In the genomic region with DNA sequence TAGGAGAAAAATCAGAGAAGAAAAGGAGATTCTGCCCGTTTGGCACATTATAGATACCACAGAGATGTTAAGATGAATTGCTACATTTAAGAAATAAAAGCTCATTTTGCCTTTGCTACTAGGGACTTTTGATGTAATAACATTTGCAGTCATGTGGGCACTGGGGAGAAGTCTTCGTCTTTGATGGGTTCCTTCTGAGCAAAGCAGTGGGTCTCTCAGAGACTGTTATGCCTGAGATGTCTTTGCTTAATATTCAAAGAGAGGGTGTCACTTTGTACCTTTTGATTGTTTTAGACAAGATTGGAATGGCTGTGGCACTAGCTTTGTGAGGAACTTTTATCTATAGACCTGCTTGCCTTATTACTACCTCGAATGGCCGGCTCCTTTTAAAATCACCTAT, we compare ENCODE assay signal across 1 cellular context.
TF ChIP-seq lines count a peak whose summit lies in the region.

No MANE protein-coding gene starts in this region.

TF ChIP-seq in GM12878, 131 proteins besides CTCF, POLR2A, EP300 and RAD21:
- TF ChIP-seq HDGF (IDR thresholded peaks at IDR 0.05) (no peak), SKIL (IDR thresholded peaks at IDR 0.05; ENCODE audit: low read depth, poor library complexity, severe bottlenecking) (no peak), NFYA (IDR thresholded peaks at IDR 0.05; ENCODE audit: borderline replicate concordance, low read depth, low read length) (no peak), ZBED1 (IDR thresholded peaks at IDR 0.05; ENCODE audit: borderline replicate concordance) (no peak), HSF1 (IDR thresholded peaks at IDR 0.05; ENCODE audit: low read depth, low read length) (no peak), CBFB (IDR thresholded peaks at IDR 0.05; ENCODE audit: low read depth) (no peak), RUNX3 (IDR thresholded peaks at IDR 0.05; ENCODE audit: low read length) (no peak), PAX8 (IDR thresholded peaks at IDR 0.05) (no peak)
- TF ChIP-seq, protein P1, sequence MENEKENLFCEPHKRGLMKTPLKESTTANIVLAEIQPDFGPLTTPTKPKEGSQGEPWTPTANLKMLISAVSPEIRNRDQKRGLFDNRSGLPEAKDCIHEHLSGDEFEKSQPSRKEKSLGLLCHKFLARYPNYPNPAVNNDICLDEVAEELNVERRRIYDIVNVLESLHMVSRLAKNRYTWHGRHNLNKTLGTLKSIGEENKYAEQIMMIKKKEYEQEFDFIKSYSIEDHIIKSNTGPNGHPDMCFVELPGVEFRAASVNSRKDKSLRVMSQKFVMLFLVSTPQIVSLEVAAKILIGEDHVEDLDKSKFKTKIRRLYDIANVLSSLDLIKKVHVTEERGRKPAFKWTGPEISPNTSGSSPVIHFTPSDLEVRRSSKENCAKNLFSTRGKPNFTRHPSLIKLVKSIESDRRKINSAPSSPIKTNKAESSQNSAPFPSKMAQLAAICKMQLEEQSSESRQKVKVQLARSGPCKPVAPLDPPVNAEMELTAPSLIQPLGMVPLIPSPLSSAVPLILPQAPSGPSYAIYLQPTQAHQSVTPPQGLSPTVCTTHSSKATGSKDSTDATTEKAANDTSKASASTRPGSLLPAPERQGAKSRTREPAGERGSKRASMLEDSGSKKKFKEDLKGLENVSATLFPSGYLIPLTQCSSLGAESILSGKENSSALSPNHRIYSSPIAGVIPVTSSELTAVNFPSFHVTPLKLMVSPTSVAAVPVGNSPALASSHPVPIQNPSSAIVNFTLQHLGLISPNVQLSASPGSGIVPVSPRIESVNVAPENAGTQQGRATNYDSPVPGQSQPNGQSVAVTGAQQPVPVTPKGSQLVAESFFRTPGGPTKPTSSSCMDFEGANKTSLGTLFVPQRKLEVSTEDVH (IDR thresholded peaks at IDR 0.05; ENCODE audit: low read depth, partially characterized antibody), result no peak
- TF ChIP-seq, protein P2, sequence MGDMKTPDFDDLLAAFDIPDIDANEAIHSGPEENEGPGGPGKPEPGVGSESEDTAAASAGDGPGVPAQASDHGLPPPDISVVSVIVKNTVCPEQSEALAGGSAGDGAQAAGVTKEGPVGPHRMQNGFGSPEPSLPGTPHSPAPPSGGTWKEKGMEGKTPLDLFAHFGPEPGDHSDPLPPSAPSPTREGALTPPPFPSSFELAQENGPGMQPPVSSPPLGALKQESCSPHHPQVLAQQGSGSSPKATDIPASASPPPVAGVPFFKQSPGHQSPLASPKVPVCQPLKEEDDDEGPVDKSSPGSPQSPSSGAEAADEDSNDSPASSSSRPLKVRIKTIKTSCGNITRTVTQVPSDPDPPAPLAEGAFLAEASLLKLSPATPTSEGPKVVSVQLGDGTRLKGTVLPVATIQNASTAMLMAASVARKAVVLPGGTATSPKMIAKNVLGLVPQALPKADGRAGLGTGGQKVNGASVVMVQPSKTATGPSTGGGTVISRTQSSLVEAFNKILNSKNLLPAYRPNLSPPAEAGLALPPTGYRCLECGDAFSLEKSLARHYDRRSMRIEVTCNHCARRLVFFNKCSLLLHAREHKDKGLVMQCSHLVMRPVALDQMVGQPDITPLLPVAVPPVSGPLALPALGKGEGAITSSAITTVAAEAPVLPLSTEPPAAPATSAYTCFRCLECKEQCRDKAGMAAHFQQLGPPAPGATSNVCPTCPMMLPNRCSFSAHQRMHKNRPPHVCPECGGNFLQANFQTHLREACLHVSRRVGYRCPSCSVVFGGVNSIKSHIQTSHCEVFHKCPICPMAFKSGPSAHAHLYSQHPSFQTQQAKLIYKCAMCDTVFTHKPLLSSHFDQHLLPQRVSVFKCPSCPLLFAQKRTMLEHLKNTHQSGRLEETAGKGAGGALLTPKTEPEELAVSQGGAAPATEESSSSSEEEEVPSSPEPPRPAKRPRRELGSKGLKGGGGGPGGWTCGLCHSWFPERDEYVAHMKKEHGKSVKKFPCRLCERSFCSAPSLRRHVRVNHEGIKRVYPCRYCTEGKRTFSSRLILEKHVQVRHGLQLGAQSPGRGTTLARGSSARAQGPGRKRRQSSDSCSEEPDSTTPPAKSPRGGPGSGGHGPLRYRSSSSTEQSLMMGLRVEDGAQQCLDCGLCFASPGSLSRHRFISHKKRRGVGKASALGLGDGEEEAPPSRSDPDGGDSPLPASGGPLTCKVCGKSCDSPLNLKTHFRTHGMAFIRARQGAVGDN (IDR thresholded peaks at IDR 0.05), result no peak
- TF ChIP-seq, protein P3, sequence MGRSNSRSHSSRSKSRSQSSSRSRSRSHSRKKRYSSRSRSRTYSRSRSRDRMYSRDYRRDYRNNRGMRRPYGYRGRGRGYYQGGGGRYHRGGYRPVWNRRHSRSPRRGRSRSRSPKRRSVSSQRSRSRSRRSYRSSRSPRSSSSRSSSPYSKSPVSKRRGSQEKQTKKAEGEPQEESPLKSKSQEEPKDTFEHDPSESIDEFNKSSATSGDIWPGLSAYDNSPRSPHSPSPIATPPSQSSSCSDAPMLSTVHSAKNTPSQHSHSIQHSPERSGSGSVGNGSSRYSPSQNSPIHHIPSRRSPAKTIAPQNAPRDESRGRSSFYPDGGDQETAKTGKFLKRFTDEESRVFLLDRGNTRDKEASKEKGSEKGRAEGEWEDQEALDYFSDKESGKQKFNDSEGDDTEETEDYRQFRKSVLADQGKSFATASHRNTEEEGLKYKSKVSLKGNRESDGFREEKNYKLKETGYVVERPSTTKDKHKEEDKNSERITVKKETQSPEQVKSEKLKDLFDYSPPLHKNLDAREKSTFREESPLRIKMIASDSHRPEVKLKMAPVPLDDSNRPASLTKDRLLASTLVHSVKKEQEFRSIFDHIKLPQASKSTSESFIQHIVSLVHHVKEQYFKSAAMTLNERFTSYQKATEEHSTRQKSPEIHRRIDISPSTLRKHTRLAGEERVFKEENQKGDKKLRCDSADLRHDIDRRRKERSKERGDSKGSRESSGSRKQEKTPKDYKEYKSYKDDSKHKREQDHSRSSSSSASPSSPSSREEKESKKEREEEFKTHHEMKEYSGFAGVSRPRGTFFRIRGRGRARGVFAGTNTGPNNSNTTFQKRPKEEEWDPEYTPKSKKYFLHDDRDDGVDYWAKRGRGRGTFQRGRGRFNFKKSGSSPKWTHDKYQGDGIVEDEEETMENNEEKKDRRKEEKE (IDR thresholded peaks at IDR 0.05), result no peak
TF ChIP-seq in GM12878: peak in this region for 0.
